ENCODE assay signal across 11 cellular contexts in the genomic region with DNA sequence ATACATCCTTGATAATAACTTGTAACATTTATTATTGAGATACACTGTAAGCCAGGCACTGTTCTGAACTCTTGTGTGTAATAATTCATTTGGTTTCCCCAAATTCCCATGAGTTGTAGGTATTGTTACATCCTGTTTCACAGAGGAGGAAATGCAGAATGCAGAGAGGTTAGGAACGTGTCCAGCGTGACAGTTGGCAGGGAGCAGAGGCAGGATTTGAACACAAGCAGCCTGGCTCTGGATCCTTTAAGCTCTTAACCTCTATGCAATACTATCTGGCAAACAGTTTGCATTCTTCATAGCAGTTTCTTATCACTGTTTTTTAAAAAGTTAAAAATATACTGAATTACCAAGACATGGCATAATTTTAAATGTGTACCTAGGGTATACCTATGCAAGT. TPM values are rescaled to one million over a fixed set of nuclear protein-coding genes. Genes with fewer than 3 reads are reported as not detected.
A peak's percentile ranks its signal among the peaks of the same experiment; 100 is the strongest.
DNase-seq lines count a peak whose midpoint lies in the region; ATAC-seq, FAIRE-seq and TF ChIP-seq lines count a peak whose summit lies in the region.
"Had no signal": no experiment of that assay in that cellular context is flagged by ENCODE, and none has a peak within 500 bp of the region (broad histone marks: within the 10 kb centered on the region; RNA-seq: fewer than 3 reads in every experiment).

No MANE protein-coding gene starts in this region.

- TF ChIP-seq CTCF in heart right ventricle (IDR thresholded peaks at IDR 0.05), result no peak
- no peak for TF ChIP-seq CTCF in spleen (IDR thresholded peaks at IDR 0.05 in 8 of 11, conservative IDR thresholded peaks at IDR 0.05 in 3 of 11)

- intact Hi-C loops in heart right ventricle (cut with DNase I), result no loop called here
- intact Hi-C loops in spleen (cut with DNase I; ENCODE audit: low total_unique reads), result no loop called here

- H3K4me3 ChIP-seq in heart right ventricle, result peak overlapping the region in 1 of 10 donors; percentile 11
- no peak overlapping the region for H3K4me3 ChIP-seq in spleen

- peak; percentile 53 for DNase-seq in HCEC 1CT
- DNase-seq in heart right ventricle, result peak in 1 of 2 donors; percentile 14
- DNase-seq in spleen, result no peak
- DNase-seq in NCI-H2171 treated with DMSO at 0.1 percent for 48 hours (lab: John Stamatoyannopoulos, UW), result no peak
- no peak for DNase-seq in urothelium cell line (ENCODE audit: low spot score)
- DNase-seq in HT-29 (ENCODE audit: low spot score), result no peak
- DNase-seq: activated T-cell treated with anti-CD3 and anti-CD28 coated beads, Interleukin-2, amount 50 U/mL, for 48 hours; effector CD4-positive, alpha-beta T cell; stimulated activated CD4-positive, alpha-beta T cell treated with anti-CD3 and anti-CD28 coated beads, Interleukin-12 subunit alpha, Interleukin-12 subunit beta, amount 100 ng/mL, for 4 hours had no signal

- H3K36me3 Mint-ChIP-seq in activated naive CD8-positive, alpha-beta T cell, result peaks cover 9% of the 10 kb centered on the region

- 7 to 10% methylated on average over 2 of the region's 2 CpGs for WGBS in heart right ventricle, 2 donors
- 15 to 39% (median 20%) methylated on average over 2 of the region's 2 CpGs for WGBS in spleen, 5 donors

- no peak for FAIRE-seq in urothelium cell line (lab: Jason Lieb, UNC)

- peak overlapping the region; percentile 9 for H3K4me3 Mint-ChIP-seq in activated naive CD8-positive, alpha-beta T cell

- H3K27me3 ChIP-seq in heart right ventricle, result no peaks in the 10 kb centered on the region
- H3K27me3 ChIP-seq in spleen (replicated peaks in 1 of 7), result no peaks in the 10 kb centered on the region

- H3K4me1 Mint-ChIP-seq in activated naive CD8-positive, alpha-beta T cell (ENCODE audit: low read depth), result peaks cover 62% of the 10 kb centered on the region

- H3K9me3 ChIP-seq in heart right ventricle (no peaks in the 10 kb centered on the region), spleen (no peaks in the 10 kb centered on the region)

- H3K27ac ChIP-seq in heart right ventricle (peak overlapping the region in 9 of 10 donors; percentile 41 to 80 (median 70)), spleen (peak overlapping the region in 6 of 8 donors; percentile 40 to 67 (median 58))

- peak overlapping the region; percentile 76 for H3K27ac Mint-ChIP-seq in activated naive CD8-positive, alpha-beta T cell

- H3K27me3 Mint-ChIP-seq in activated naive CD8-positive, alpha-beta T cell, result no peaks in the 10 kb centered on the region

- no peaks in the 10 kb centered on the region for H3K36me3 ChIP-seq in heart right ventricle
- no peaks in the 10 kb centered on the region for H3K36me3 ChIP-seq in spleen

- peaks cover 4 to 55% (median 40%) of the 10 kb centered on the region in 9 donors for H3K4me1 ChIP-seq in heart right ventricle
- peaks cover 25 to 75% (median 46%) of the 10 kb centered on the region in 6 donors for H3K4me1 ChIP-seq in spleen

- no peak for TF ChIP-seq POLR2A in spleen (IDR thresholded peaks at IDR 0.05)

- peak in 6 of 8 donors; percentile 18 to 69 (median 47) for ATAC-seq in heart right ventricle
- ATAC-seq in HG02571 (IDR thresholded peaks at IDR 0.05; ENCODE audit: unreplicated experiment), result no peak

- H3K9me3 Mint-ChIP-seq in activated naive CD8-positive, alpha-beta T cell (ENCODE audit: low read depth), result peaks cover 3% of the 10 kb centered on the region

RNA-seq across cellular contexts. Expression of gene EEIG2, which starts 30.5 kb away (rescaled TPM):
- total RNA-seq in heart right ventricle (1 to 10 TPM; 3.5 to 10.0 (median 6.1) TPM), spleen (10 to 100 TPM; 17.1 to 21.1 (median 17.8) TPM)
- polyA plus RNA-seq in heart right ventricle (1 to 10 TPM; 1.5 to 1.6 TPM), spleen (1 to 10 TPM; 3.3 to 5.4 (median 4.5) TPM)
- total RNA-seq in HT-29 (2014; rRNA removed; shearing (Covaris generic)), result 2.1 and 3.1 TPM in 2 replicates
